In genomic region chr6:24753545-24753944, GRCh38 we compare ENCODE assay signal across 1 cellular context.
A peak's percentile ranks its signal among the peaks of the same experiment; 100 is the strongest.
TF ChIP-seq lines count a peak whose summit lies in the region.

No MANE protein-coding gene starts in this region.

TF ChIP-seq in HepG2, 621 proteins besides CTCF, POLR2A, EP300 and RAD21:
- TF ChIP-seq ELF3 (CRISPR knock-in tag; IDR thresholded peaks at IDR 0.05) = peak; percentile 44; the same call in 1 of the 2 replicates
- TF ChIP-seq GRHL1 (CRISPR knock-in tag; conservative IDR thresholded peaks at IDR 0.05) = no peak
- no peak for TF ChIP-seq TCF7L2 (IDR thresholded peaks at IDR 0.05; ENCODE audit: low read depth, low read length)
- no peak for TF ChIP-seq CREB1 (IDR thresholded peaks at IDR 0.05)
- 0 out of 2 replicates have a peak, but pooled peaks have one; percentile 27 for TF ChIP-seq CREB1 (CRISPR knock-in tag; IDR thresholded peaks at IDR 0.05)
